1 cellular context compared by ENCODE assay signal in genomic region chr17:39737331-39737760, GRCh38.
TF ChIP-seq lines count a peak whose summit lies in the region.

No MANE protein-coding gene starts in this region.

TF ChIP-seq in HepG2, 621 proteins besides CTCF, POLR2A, EP300 and RAD21 (continued from another document and continues in another):
- TF ChIP-seq DMTF1 (CRISPR knock-in tag; IDR thresholded peaks at IDR 0.05), result no peak
- TF ChIP-seq ZNF792 (CRISPR knock-in tag; IDR thresholded peaks at IDR 0.05), result no peak; the same call in 1 of the 2 replicates
- no peak for TF ChIP-seq ZNF414 (CRISPR knock-in tag; IDR thresholded peaks at IDR 0.05)
- TF ChIP-seq ZNF800 (CRISPR knock-in tag; IDR thresholded peaks at IDR 0.05), result 0 out of 2 replicates have a peak, but pooled peaks have one; percentile 2
- TF ChIP-seq PAX8 (CRISPR knock-in tag; IDR thresholded peaks at IDR 0.05; ENCODE audit: borderline replicate concordance), result peak; percentile 12; the same call in 1 of the 2 replicates
- no peak; the same call in 1 of the 2 replicates for TF ChIP-seq ZNF713 (CRISPR knock-in tag; IDR thresholded peaks at IDR 0.05)
- TF ChIP-seq, protein P1, sequence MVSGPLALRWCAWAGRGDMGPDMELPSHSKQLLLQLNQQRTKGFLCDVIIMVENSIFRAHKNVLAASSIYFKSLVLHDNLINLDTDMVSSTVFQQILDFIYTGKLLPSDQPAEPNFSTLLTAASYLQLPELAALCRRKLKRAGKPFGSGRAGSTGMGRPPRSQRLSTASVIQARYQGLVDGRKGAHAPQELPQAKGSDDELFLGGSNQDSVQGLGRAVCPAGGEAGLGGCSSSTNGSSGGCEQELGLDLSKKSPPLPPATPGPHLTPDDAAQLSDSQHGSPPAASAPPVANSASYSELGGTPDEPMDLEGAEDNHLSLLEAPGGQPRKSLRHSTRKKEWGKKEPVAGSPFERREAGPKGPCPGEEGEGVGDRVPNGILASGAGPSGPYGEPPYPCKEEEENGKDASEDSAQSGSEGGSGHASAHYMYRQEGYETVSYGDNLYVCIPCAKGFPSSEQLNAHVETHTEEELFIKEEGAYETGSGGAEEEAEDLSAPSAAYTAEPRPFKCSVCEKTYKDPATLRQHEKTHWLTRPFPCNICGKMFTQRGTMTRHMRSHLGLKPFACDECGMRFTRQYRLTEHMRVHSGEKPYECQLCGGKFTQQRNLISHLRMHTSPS (CRISPR knock-in tag; IDR thresholded peaks at IDR 0.05; ENCODE audit: low read depth), result no peak; the same call in 1 of the 2 replicates
- TF ChIP-seq SCMH1 (CRISPR knock-in tag; IDR thresholded peaks at IDR 0.05; ENCODE audit: borderline replicate concordance), result no peak
- no peak for TF ChIP-seq ZNF766 (CRISPR knock-in tag; IDR thresholded peaks at IDR 0.05; ENCODE audit: borderline replicate concordance)
- TF ChIP-seq SP4 (CRISPR knock-in tag; IDR thresholded peaks at IDR 0.05), result no peak
- TF ChIP-seq, protein P2, sequence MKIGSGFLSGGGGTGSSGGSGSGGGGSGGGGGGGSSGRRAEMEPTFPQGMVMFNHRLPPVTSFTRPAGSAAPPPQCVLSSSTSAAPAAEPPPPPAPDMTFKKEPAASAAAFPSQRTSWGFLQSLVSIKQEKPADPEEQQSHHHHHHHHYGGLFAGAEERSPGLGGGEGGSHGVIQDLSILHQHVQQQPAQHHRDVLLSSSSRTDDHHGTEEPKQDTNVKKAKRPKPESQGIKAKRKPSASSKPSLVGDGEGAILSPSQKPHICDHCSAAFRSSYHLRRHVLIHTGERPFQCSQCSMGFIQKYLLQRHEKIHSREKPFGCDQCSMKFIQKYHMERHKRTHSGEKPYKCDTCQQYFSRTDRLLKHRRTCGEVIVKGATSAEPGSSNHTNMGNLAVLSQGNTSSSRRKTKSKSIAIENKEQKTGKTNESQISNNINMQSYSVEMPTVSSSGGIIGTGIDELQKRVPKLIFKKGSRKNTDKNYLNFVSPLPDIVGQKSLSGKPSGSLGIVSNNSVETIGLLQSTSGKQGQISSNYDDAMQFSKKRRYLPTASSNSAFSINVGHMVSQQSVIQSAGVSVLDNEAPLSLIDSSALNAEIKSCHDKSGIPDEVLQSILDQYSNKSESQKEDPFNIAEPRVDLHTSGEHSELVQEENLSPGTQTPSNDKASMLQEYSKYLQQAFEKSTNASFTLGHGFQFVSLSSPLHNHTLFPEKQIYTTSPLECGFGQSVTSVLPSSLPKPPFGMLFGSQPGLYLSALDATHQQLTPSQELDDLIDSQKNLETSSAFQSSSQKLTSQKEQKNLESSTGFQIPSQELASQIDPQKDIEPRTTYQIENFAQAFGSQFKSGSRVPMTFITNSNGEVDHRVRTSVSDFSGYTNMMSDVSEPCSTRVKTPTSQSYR (CRISPR knock-in tag; IDR thresholded peaks at IDR 0.05; ENCODE audit: borderline replicate concordance), result no peak; the same call in 1 of the 2 replicates
- no peak for TF ChIP-seq ZNF543 (CRISPR knock-in tag; IDR thresholded peaks at IDR 0.05)
- no peak for TF ChIP-seq ZNF331 (CRISPR knock-in tag; IDR thresholded peaks at IDR 0.05)
- no peak for TF ChIP-seq PCBP2 (optimal IDR thresholded peaks at IDR 0.05; ENCODE audit: low read depth, low read length, poor library complexity, severe bottlenecking)
- TF ChIP-seq PLRG1 (conservative IDR thresholded peaks at IDR 0.05), result no peak
- TF ChIP-seq ZBTB1 (CRISPR knock-in tag; IDR thresholded peaks at IDR 0.05; ENCODE audit: borderline replicate concordance), result no peak
- TF ChIP-seq MAZ (IDR thresholded peaks at IDR 0.05; ENCODE audit: borderline replicate concordance, low read depth, low read length), result 0 out of 2 replicates have a peak, but pooled peaks have one; percentile 56
- peak; percentile 61 for TF ChIP-seq MAZ (CRISPR knock-in tag; IDR thresholded peaks at IDR 0.05; ENCODE audit: low read depth)
- no peak for TF ChIP-seq NFRKB (IDR thresholded peaks at IDR 0.05)
- TF ChIP-seq RORA (CRISPR knock-in tag; IDR thresholded peaks at IDR 0.05), result no peak
- no peak for TF ChIP-seq THYN1 (CRISPR knock-in tag; IDR thresholded peaks at IDR 0.05; ENCODE audit: borderline replicate concordance, low read depth)
- peak; percentile 59; the same call in 1 of the 2 replicates for TF ChIP-seq HDAC2 (CRISPR knock-in tag; IDR thresholded peaks at IDR 0.05)
- TF ChIP-seq, protein P3, sequence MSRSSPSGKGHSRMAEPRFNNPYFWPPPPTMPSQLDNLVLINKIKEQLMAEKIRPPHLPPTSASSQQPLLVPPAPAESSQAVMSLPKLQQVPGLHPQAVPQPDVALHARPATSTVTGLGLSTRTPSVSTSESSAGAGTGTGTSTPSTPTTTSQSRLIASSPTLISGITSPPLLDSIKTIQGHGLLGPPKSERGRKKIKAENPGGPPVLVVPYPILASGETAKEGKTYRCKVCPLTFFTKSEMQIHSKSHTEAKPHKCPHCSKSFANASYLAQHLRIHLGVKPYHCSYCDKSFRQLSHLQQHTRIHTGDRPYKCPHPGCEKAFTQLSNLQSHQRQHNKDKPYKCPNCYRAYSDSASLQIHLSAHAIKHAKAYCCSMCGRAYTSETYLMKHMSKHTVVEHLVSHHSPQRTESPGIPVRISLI (CRISPR knock-in tag; IDR thresholded peaks at IDR 0.05; ENCODE audit: borderline replicate concordance), result no peak
- peak; percentile 19; the same call in 1 of the 2 replicates for TF ChIP-seq ETV5 (CRISPR knock-in tag; IDR thresholded peaks at IDR 0.05; ENCODE audit: borderline replicate concordance)
- TF ChIP-seq, protein P4, sequence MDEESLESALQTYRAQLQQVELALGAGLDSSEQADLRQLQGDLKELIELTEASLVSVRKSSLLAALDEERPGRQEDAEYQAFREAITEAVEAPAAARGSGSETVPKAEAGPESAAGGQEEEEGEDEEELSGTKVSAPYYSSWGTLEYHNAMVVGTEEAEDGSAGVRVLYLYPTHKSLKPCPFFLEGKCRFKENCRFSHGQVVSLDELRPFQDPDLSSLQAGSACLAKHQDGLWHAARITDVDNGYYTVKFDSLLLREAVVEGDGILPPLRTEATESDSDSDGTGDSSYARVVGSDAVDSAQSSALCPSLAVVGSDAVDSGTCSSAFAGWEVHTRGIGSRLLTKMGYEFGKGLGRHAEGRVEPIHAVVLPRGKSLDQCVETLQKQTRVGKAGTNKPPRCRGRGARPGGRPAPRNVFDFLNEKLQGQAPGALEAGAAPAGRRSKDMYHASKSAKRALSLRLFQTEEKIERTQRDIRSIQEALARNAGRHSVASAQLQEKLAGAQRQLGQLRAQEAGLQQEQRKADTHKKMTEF (CRISPR knock-in tag; IDR thresholded peaks at IDR 0.05), result no peak
- no peak for TF ChIP-seq ATAD3A (CRISPR knock-in tag; IDR thresholded peaks at IDR 0.05)
- no peak for TF ChIP-seq GRHL1 (CRISPR knock-in tag; conservative IDR thresholded peaks at IDR 0.05)
- TF ChIP-seq, protein P5, sequence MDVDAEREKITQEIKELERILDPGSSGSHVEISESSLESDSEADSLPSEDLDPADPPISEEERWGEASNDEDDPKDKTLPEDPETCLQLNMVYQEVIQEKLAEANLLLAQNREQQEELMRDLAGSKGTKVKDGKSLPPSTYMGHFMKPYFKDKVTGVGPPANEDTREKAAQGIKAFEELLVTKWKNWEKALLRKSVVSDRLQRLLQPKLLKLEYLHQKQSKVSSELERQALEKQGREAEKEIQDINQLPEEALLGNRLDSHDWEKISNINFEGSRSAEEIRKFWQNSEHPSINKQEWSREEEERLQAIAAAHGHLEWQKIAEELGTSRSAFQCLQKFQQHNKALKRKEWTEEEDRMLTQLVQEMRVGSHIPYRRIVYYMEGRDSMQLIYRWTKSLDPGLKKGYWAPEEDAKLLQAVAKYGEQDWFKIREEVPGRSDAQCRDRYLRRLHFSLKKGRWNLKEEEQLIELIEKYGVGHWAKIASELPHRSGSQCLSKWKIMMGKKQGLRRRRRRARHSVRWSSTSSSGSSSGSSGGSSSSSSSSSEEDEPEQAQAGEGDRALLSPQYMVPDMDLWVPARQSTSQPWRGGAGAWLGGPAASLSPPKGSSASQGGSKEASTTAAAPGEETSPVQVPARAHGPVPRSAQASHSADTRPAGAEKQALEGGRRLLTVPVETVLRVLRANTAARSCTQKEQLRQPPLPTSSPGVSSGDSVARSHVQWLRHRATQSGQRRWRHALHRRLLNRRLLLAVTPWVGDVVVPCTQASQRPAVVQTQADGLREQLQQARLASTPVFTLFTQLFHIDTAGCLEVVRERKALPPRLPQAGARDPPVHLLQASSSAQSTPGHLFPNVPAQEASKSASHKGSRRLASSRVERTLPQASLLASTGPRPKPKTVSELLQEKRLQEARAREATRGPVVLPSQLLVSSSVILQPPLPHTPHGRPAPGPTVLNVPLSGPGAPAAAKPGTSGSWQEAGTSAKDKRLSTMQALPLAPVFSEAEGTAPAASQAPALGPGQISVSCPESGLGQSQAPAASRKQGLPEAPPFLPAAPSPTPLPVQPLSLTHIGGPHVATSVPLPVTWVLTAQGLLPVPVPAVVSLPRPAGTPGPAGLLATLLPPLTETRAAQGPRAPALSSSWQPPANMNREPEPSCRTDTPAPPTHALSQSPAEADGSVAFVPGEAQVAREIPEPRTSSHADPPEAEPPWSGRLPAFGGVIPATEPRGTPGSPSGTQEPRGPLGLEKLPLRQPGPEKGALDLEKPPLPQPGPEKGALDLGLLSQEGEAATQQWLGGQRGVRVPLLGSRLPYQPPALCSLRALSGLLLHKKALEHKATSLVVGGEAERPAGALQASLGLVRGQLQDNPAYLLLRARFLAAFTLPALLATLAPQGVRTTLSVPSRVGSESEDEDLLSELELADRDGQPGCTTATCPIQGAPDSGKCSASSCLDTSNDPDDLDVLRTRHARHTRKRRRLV (CRISPR knock-in tag; IDR thresholded peaks at IDR 0.05), result no peak
- no peak for TF ChIP-seq ETV6 (CRISPR knock-in tag; conservative IDR thresholded peaks at IDR 0.05)
- no peak for TF ChIP-seq SRSF4 (IDR thresholded peaks at IDR 0.05; ENCODE audit: low read depth, low read length, poor library complexity, severe bottlenecking)
- TF ChIP-seq SIN3B (IDR thresholded peaks at IDR 0.05; ENCODE audit: low read length), result no peak
- TF ChIP-seq, protein P6, sequence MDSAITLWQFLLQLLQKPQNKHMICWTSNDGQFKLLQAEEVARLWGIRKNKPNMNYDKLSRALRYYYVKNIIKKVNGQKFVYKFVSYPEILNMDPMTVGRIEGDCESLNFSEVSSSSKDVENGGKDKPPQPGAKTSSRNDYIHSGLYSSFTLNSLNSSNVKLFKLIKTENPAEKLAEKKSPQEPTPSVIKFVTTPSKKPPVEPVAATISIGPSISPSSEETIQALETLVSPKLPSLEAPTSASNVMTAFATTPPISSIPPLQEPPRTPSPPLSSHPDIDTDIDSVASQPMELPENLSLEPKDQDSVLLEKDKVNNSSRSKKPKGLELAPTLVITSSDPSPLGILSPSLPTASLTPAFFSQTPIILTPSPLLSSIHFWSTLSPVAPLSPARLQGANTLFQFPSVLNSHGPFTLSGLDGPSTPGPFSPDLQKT (CRISPR knock-in tag; IDR thresholded peaks at IDR 0.05; ENCODE audit: borderline replicate concordance), result no peak
